Comparison of ENCODE assay signal across 12 cellular contexts in the genomic region with DNA sequence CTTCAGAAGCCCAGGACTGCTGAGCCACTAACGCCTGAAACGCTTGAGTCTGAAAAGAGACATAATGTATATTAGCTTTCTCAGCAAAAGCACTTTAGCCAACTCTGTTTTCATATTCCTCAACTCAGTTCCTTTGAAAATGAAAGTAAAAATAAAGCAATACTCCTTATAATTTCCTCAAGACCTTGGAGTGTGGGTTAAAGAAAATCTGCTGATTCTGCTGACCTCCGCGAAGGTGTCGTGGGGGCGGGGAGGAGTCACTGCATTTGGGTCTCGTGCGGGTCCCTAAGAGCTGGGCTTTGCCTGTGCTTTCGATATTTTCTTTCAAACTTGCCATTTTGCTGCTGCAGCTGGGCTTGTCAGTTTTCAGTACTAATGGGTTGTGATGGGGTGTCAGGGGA.
DNase-seq lines count a peak whose midpoint lies in the region; ATAC-seq and TF ChIP-seq lines count a peak whose summit lies in the region.
"Had no signal": no experiment of that assay in that cellular context is flagged by ENCODE, and none has a peak within 500 bp of the region (broad histone marks: within the 10 kb centered on the region; RNA-seq: fewer than 3 reads in every experiment).

No MANE protein-coding gene starts in this region.

- H3K4me1 Mint-ChIP-seq in GM23338 (peaks cover 2% of the 10 kb centered on the region; the same call in 1 of the 3 replicates), T-cell (peaks cover 23 to 30% (median 29%) of the 10 kb centered on the region in 3 donors)

- H3K27ac ChIP-seq in GM23338 (ENCODE audit: low read depth) = no peak overlapping the region
- H3K27ac ChIP-seq in left lung = peak overlapping the region in 1 of 2 donors; percentile 37
- H3K27ac ChIP-seq in stomach = no peak overlapping the region

- H2AFZ ChIP-seq in GM23338 = peak overlapping the region; percentile 56; the same call in 1 of the 2 replicates

- H3K4me1 ChIP-seq in GM23338 (ENCODE audit: insufficient read depth) (no peaks in the 10 kb centered on the region), left lung (peaks cover 0 to 9% of the 10 kb centered on the region in 2 donors), stomach (peaks cover 0 to 13% (median 11%) of the 10 kb centered on the region in 4 donors)

- H3K4me3 Mint-ChIP-seq in GM23338 (no peak overlapping the region), T-cell (peak overlapping the region; percentile 25 to 49 (median 38))

- H3K9me2 ChIP-seq in GM23338 (ENCODE audit: insufficient read depth) = no peaks in the 10 kb centered on the region; the same call in 1 of the 2 replicates

- H3K9me3 Mint-ChIP-seq in GM23338 (no peaks in the 10 kb centered on the region), T-cell (no peaks in the 10 kb centered on the region)
- H3K9me3 Mint-ChIP-seq: activated T-helper 2 cell treated with anti-CD3 and anti-CD28 coated beads, Interferon-gamma antibody, Interleukin-2, Interleukin-4, amounts not matched to agents 10 μg/mL and 5 μg/mL and 100 μg/mL, durations not matched to agents 14 hours and 24 hours and 36 hours; T-helper 2 cell treated with Interferon-gamma antibody and Interleukin-4, amounts not matched to agents 5 μg/mL and 100 μg/mL, for 36 hours had no signal

- 41 to 54% (median 52%) methylated on average over 9 of the region's 9 CpGs for WGBS in stomach, 5 donors

- no peak for TF ChIP-seq CTCF in GM23338 (conservative IDR thresholded peaks at IDR 0.05; ENCODE audit: low read depth in 2 of 2)
- TF ChIP-seq CTCF in left lung (IDR thresholded peaks at IDR 0.05) = no peak
- TF ChIP-seq CTCF in stomach (IDR thresholded peaks at IDR 0.05) = no peak

- no peak overlapping the region for H3K4me2 ChIP-seq in GM23338

- CTCF ChIA-PET in T-cell (lab: Charles Lee) = interaction anchor here in 1 of 2 donors (0.6 kb wide), 1 partner anchor 117 kb away, joined by 3 read pairs; no protein-coding TSS in a partner anchor

- H3K36me3 Mint-ChIP-seq in GM23338 (ENCODE audit: low read depth) (no peaks in the 10 kb centered on the region), T-cell (no peaks in the 10 kb centered on the region)

- no peaks in the 10 kb centered on the region for H3K27me3 Mint-ChIP-seq in GM23338 (ENCODE audit: insufficient read depth, low read depth, poor library complexity)
- peaks cover 0 to 2% of the 10 kb centered on the region in 2 donors for H3K27me3 Mint-ChIP-seq in T-cell

- no peaks in the 10 kb centered on the region for H4K20me1 ChIP-seq in GM23338 (replicated peaks; ENCODE audit: insufficient read depth)

- H3K27me3 ChIP-seq in GM23338 (ENCODE audit: insufficient read depth) = no peaks in the 10 kb centered on the region
- no peaks in the 10 kb centered on the region for H3K27me3 ChIP-seq in left lung
- H3K27me3 ChIP-seq in stomach = no peaks in the 10 kb centered on the region

- H3K36me3 ChIP-seq in GM23338 (ENCODE audit: insufficient read depth) (no peaks in the 10 kb centered on the region), left lung (no peaks in the 10 kb centered on the region), stomach (no peaks in the 10 kb centered on the region)

- POLR2A ChIA-PET in T-cell (lab: Charles Lee) = no interaction called here

- no peak for TF ChIP-seq EP300 in stomach (IDR thresholded peaks at IDR 0.05)

- no peak for ATAC-seq in GM23338
- ATAC-seq in T-cell (replicated peaks in 1 of 4) = no peak
- peak; percentile 35 for ATAC-seq in left lung
- ATAC-seq in HG03159 (IDR thresholded peaks at IDR 0.05; ENCODE audit: unreplicated experiment) = no peak

- H3F3A ChIP-seq in GM23338 (replicated peaks; ENCODE audit: low read depth) = no peaks in the 10 kb centered on the region

- H3K27ac Mint-ChIP-seq in GM23338 (no peak overlapping the region), T-cell (peak overlapping the region; percentile 24 to 45)
- H3K27ac Mint-ChIP-seq: activated T-helper 2 cell treated with anti-CD3 and anti-CD28 coated beads, Interferon-gamma antibody, Interleukin-2, Interleukin-4, amounts not matched to agents 10 μg/mL and 5 μg/mL and 100 μg/mL, durations not matched to agents 14 hours and 24 hours and 36 hours; T-helper 2 cell treated with Interferon-gamma antibody and Interleukin-4, amounts not matched to agents 5 μg/mL and 100 μg/mL, for 36 hours had no signal

- H3K4me3 ChIP-seq in GM23338 (no peak overlapping the region), left lung (peak overlapping the region in 1 of 2 donors; percentile 10), stomach (peak overlapping the region in 3 of 4 donors; percentile 17 to 25 (median 22))

- intact Hi-C loops in left lung (cut with DNase I) = no loop called here
- intact Hi-C loops in stomach (cut with DNase I; ENCODE audit: low total_unique reads) = no loop called here

- no peaks in the 10 kb centered on the region for H3K79me2 ChIP-seq in GM23338 (replicated peaks; ENCODE audit: insufficient read depth)

- H3K9me3 ChIP-seq in left lung = no peaks in the 10 kb centered on the region
- H3K9me3 ChIP-seq in stomach = no peaks in the 10 kb centered on the region

- no peak for TF ChIP-seq POLR2A in stomach (IDR thresholded peaks at IDR 0.05)

- DNase-seq in GM23338 (ENCODE audit: low spot score) = no peak
- DNase-seq in T-cell = no peak
- DNase-seq in left lung = no peak
- DNase-seq in stomach = no peak
- DNase-seq in kidney glomerular epithelial cell (lab: John Stamatoyannopoulos, UW) = no peak
- no peak for DNase-seq in NCI-H345 (lab: John Stamatoyannopoulos, UW)
- DNase-seq: GDM1; NCI-H446 treated with DMSO at 0.1 percent for 48 hours; stimulated activated naive CD4-positive, alpha-beta T cell treated with Interleukin-2 at 50 U/mL for 16 hours had no signal

TF ChIP-seq in GM23338, 12 proteins besides CTCF, POLR2A, EP300 and RAD21:
- no peak for TF ChIP-seq ZNF331 (CRISPR knock-in tag; IDR thresholded peaks at IDR 0.05; ENCODE audit: low read depth)
- no peak for TF ChIP-seq EZH2phosphoT487 (IDR thresholded peaks at IDR 0.05; ENCODE audit: unreplicated experiment)
TF ChIP-seq in GM23338: peak in this region for 0.
